8 cellular contexts compared by ENCODE assay signal in the genomic region with DNA sequence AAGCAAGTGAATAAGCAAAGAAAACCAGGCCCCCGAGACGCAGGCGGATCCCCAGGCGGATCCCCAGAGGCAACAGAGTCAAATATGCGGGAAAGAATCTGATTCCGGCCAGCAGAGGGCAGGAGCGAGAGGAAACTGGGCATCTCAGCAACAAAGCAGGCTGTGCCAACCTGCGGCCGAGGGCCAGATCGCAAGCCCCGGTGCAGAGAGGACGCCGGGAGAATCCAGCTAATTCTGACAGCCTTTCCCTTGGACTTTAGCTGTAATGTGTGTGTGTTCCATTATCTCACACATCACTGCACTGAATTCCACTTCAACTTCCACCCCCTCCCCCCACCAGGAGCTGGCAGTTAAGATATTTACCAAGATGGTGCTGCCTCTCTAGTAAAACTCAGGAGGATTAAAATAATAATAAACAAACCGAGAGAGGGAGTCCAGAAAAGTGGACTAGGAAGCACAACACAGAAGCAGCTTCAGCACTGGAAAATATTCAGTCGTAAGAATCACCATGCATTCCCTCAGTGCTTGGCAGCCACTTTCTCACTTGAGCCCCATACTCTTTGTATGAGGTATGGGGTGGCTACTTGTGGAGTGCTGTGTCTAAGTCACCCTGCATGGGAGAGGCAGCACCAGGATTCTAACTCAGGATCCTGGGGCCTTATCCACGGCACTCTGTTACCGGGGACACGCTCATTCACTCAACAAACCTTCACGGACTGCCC.
DNase-seq lines count a peak whose midpoint lies in the region; ATAC-seq and TF ChIP-seq lines count a peak whose summit lies in the region.

No MANE protein-coding gene starts in this region.

- H3K9ac ChIP-seq in mesenchymal stem cell (ENCODE audit: low read length) = peak overlapping the region; percentile 58

- H2BK120ac ChIP-seq in mesenchymal stem cell (ENCODE audit: low read depth, low read length) = peak overlapping the region; percentile 23

- H2BK12ac ChIP-seq in mesenchymal stem cell (ENCODE audit: low read length in 2 of 2) = peak overlapping the region in 1 of 2 experiments; percentile 68

- peak overlapping the region; percentile 84 for H2AK5ac ChIP-seq in mesenchymal stem cell (ENCODE audit: low read length, severe bottlenecking)

- peak overlapping the region; percentile 29 for H3K27ac ChIP-seq in mesenchymal stem cell (ENCODE audit: low read length, poor library complexity, severe bottlenecking)

- no peak overlapping the region for H3K14ac ChIP-seq in mesenchymal stem cell (ENCODE audit: low read length in 2 of 2)

- intact Hi-C loops in activated CD8-positive, alpha-beta T cell treated with anti-CD3 and anti-CD28 coated beads for 36 hours (cut with micrococcal nuclease) = no loop called here

- POLR2A ChIA-PET in activated CD8-positive, alpha-beta T cell treated with anti-CD3 and anti-CD28 coated beads for 36 hours (lab: Charles Lee) = interaction anchor here (0.8 to 10.4 kb wide), 10 partner anchors 7 to 269 kb away, joined by 3 to 102 read pairs (median 4); no protein-coding TSS in a partner anchor

- no peak overlapping the region for H2BK5ac ChIP-seq in mesenchymal stem cell (ENCODE audit: low read depth, low read length, poor library complexity, severe bottlenecking)

- no peak overlapping the region for H3K4ac ChIP-seq in mesenchymal stem cell (ENCODE audit: low read depth in 1 of 2, low read length in 2 of 2)

- no peak overlapping the region for H2AFZ ChIP-seq in mesenchymal stem cell (ENCODE audit: low read depth, low read length)

- H3K9me3 ChIP-seq in mesenchymal stem cell (ENCODE audit: control insufficient read depth, low read length) = no peaks in the 10 kb centered on the region

- CTCF ChIA-PET in activated CD8-positive, alpha-beta T cell treated with anti-CD3 and anti-CD28 coated beads for 36 hours (lab: Charles Lee) = interaction anchor here (0.6 to 3.6 kb wide), 47 partner anchors 8 to 316 kb away, joined by 3 to 66 read pairs (median 4); no protein-coding TSS in a partner anchor

- H3K4me3 Mint-ChIP-seq in activated CD8-positive, alpha-beta T cell treated with anti-CD3 and anti-CD28 coated beads for 36 hours = peak overlapping the region; percentile 11

- peak overlapping the region; percentile 19 for H3K4me2 ChIP-seq in mesenchymal stem cell (ENCODE audit: low read length, poor library complexity, severe bottlenecking)

- H3K27me3 Mint-ChIP-seq in activated CD8-positive, alpha-beta T cell treated with anti-CD3 and anti-CD28 coated beads for 36 hours = no peaks in the 10 kb centered on the region

- no peak overlapping the region for H3K23ac ChIP-seq in mesenchymal stem cell (ENCODE audit: low read length in 2 of 2)

- no peak overlapping the region for H2BK15ac ChIP-seq in mesenchymal stem cell (ENCODE audit: low read depth, poor library complexity, severe bottlenecking)

- 32% methylated on average over 16 of the region's 19 CpGs for WGBS in mesenchymal stem cell

- H3K27me3 ChIP-seq in mesenchymal stem cell (ENCODE audit: control insufficient read depth in 1 of 2, insufficient read depth in 1 of 2, low read length in 2 of 2) = no peaks in the 10 kb centered on the region

- peaks cover 6% of the 10 kb centered on the region for H3K36me3 Mint-ChIP-seq in activated CD8-positive, alpha-beta T cell treated with anti-CD3 and anti-CD28 coated beads for 36 hours (ENCODE audit: low read depth)

- H4K8ac ChIP-seq in mesenchymal stem cell (ENCODE audit: low read length) = peak overlapping the region; percentile 45

- H3K4me1 Mint-ChIP-seq in activated CD8-positive, alpha-beta T cell treated with anti-CD3 and anti-CD28 coated beads for 36 hours (ENCODE audit: low read depth) = peaks cover 89% of the 10 kb centered on the region

- peak; percentile 83 for TF ChIP-seq CTCF in activated CD8-positive, alpha-beta T cell treated with anti-CD3 and anti-CD28 coated beads for 36 hours (IDR thresholded peaks at IDR 0.05)

- peaks cover 27% of the 10 kb centered on the region for H3K4me1 ChIP-seq in mesenchymal stem cell (ENCODE audit: control insufficient read depth, insufficient read depth, low read depth, low read length)

- H3K79me1 ChIP-seq in mesenchymal stem cell (replicated peaks; ENCODE audit: low read length, poor library complexity, severe bottlenecking) = no peaks in the 10 kb centered on the region

- peak overlapping the region in 1 of 2 experiments; percentile 80 for H3K18ac ChIP-seq in mesenchymal stem cell (ENCODE audit: low read depth in 1 of 2, low read length in 2 of 2)

- DNase-seq in DMS 273 (lab: John Stamatoyannopoulos, UW; ENCODE audit: unreplicated experiment) (peak; percentile 92), NCI-H82 (lab: John Stamatoyannopoulos, UW) (peak; percentile 90), mesenchymal stem cell (peak; percentile 80)
- DNase-seq in activated CD8-positive, alpha-beta T cell treated with anti-CD3 and anti-CD28 coated beads for 36 hours = peak; percentile 92
- DNase-seq in effector CD4-positive, alpha-beta T cell = peak; percentile 75
- DNase-seq in stimulated activated CD8-positive, alpha-beta memory T cell treated with anti-CD3 and anti-CD28 coated beads, Interleukin-15, amount 100 ng/mL, for 24 hours (ENCODE audit: low read depth) = peak; percentile 60

- H3K9me3 Mint-ChIP-seq in activated CD8-positive, alpha-beta T cell treated with anti-CD3 and anti-CD28 coated beads for 36 hours = peaks cover 12% of the 10 kb centered on the region

- H3K36me3 ChIP-seq in mesenchymal stem cell (ENCODE audit: control insufficient read depth in 1 of 2, insufficient read depth in 2 of 2, low read depth in 1 of 2, low read length in 2 of 2) = peaks cover 0 to 3% of the 10 kb centered on the region in 2 experiments

- H3K27ac Mint-ChIP-seq in activated CD8-positive, alpha-beta T cell treated with anti-CD3 and anti-CD28 coated beads for 36 hours = peak overlapping the region; percentile 89

- ATAC-seq in HG03439 (IDR thresholded peaks at IDR 0.05; ENCODE audit: unreplicated experiment) (peak; percentile 34), HG02610 (IDR thresholded peaks at IDR 0.05; ENCODE audit: unreplicated experiment) (no peak)
- peak; percentile 20 for ATAC-seq in activated CD8-positive, alpha-beta T cell treated with anti-CD3 and anti-CD28 coated beads for 36 hours

- H4K91ac ChIP-seq in mesenchymal stem cell (ENCODE audit: low read length) = no peak overlapping the region

- H3K4me3 ChIP-seq in mesenchymal stem cell (ENCODE audit: insufficient read depth in 1 of 2, low read depth in 1 of 2, low read length in 2 of 2) = no peak overlapping the region
